ENCODE assay signal across 30 cellular contexts in genomic region chr11:120867988-120868387, GRCh38.
"Had no signal": no experiment of that assay in that cellular context is flagged by ENCODE, and none has a peak within 500 bp of the region (broad histone marks: within the 10 kb centered on the region; RNA-seq: fewer than 3 reads in every experiment).

No MANE protein-coding gene starts in this region.

- DNase-seq: activated CD4-positive, alpha-beta T cell treated with anti-CD3 and anti-CD28 coated beads for 48 hours; activated CD4-positive, alpha-beta T cell treated with anti-CD3 and anti-CD28 coated beads, Interleukin-2, amount 50 U/mL, for 48 hours; activated CD8-positive, alpha-beta memory T cell treated with anti-CD3 and anti-CD28 coated beads for 24 hours; activated effector memory CD4-positive, alpha-beta T cell treated with anti-CD3 and anti-CD28 coated beads, Interleukin-2, amount 50 U/mL, for 16 hours; activated naive CD4-positive, alpha-beta T cell treated with anti-CD3 and anti-CD28 coated beads for 36 hours; activated naive CD8-positive, alpha-beta T cell treated with anti-CD3 and anti-CD28 coated beads for 36 hours; adrenal gland; aorta; brain microvascular endothelial cell; caudate nucleus; left cardiac atrium; left ventricle myocardium superior; naive B cell; nucleus accumbens; pancreas; retina; stimulated activated CD4-positive, alpha-beta T cell treated with anti-CD3 and anti-CD28 coated beads, Interleukin-12 subunit alpha, Interleukin-12 subunit beta, amount 100 ng/mL, for 4 hours; stimulated activated CD4-positive, alpha-beta T cell treated with anti-CD3 and anti-CD28 coated beads, Interleukin-4, amount 100 ng/mL, for 1 hour; stimulated activated naive CD8-positive, alpha-beta T cell treated with anti-CD3 and anti-CD28 coated beads, Interleukin-15, Interleukin-2, amounts not matched to agents 100 U/mL and 50 U/mL, for 24 hours had no signal

- H3K9me3 ChIP-seq: adrenal gland, esophagus muscularis mucosa, pancreas, prostate gland, thoracic aorta had no signal

- FAIRE-seq: frontal cortex, pancreas, urothelium cell line had no signal

- H3K27me3 ChIP-seq: adrenal gland, brain microvascular endothelial cell, pancreas had no signal

- H3K4me3 ChIP-seq: adrenal gland, esophagus muscularis mucosa, pancreas, prostate gland, skin epidermis, thoracic aorta had no signal

- H3K4me1 ChIP-seq: adrenal gland, esophagus muscularis mucosa, pancreas, prostate gland had no signal

- H3K36me3 ChIP-seq: adrenal gland, brain microvascular endothelial cell, esophagus muscularis mucosa, pancreas, prostate gland, thoracic aorta had no signal

- H3K4me1 Mint-ChIP-seq: activated naive CD8-positive, alpha-beta T cell treated with anti-CD3 and anti-CD28 coated beads for 36 hours; mesothelial cell of epicardium had no signal

- H3K9me3 Mint-ChIP-seq: activated naive CD4-positive, alpha-beta T cell treated with anti-CD3 and anti-CD28 coated beads for 36 hours; activated naive CD8-positive, alpha-beta T cell treated with anti-CD3 and anti-CD28 coated beads for 36 hours; mesothelial cell of epicardium; neural crest cell had no signal

- ATAC-seq: activated CD4-positive, CD25-positive, alpha-beta regulatory T cell treated with anti-CD3 and anti-CD28 coated beads, Interleukin-2, amount 50 U/mL, for 24 hours; left cardiac atrium; left ventricle myocardium superior; pancreas; sciatic nerve; stimulated activated naive CD8-positive, alpha-beta T cell treated with anti-CD3 and anti-CD28 coated beads, Interleukin-15, Interleukin-2, amounts not matched to agents 100 U/mL and 50 U/mL, for 24 hours had no signal

- H3K27ac Mint-ChIP-seq: activated naive CD4-positive, alpha-beta T cell treated with anti-CD3 and anti-CD28 coated beads for 36 hours; activated naive CD8-positive, alpha-beta T cell treated with anti-CD3 and anti-CD28 coated beads for 36 hours; mesothelial cell of epicardium had no signal

- H3K27ac ChIP-seq: adrenal gland, brain microvascular endothelial cell, esophagus muscularis mucosa, pancreas, prostate gland, skin epidermis, thoracic aorta, VCaP had no signal

- H3K4me3 Mint-ChIP-seq: activated naive CD4-positive, alpha-beta T cell treated with anti-CD3 and anti-CD28 coated beads for 36 hours; activated naive CD8-positive, alpha-beta T cell treated with anti-CD3 and anti-CD28 coated beads for 36 hours; mesothelial cell of epicardium; naive B cell; neural crest cell had no signal

- H3K36me3 Mint-ChIP-seq: activated naive CD8-positive, alpha-beta T cell treated with anti-CD3 and anti-CD28 coated beads for 36 hours; mesothelial cell of epicardium; naive B cell had no signal
